Comparison of ENCODE assay signal across 19 cellular contexts in genomic region chr10:105706281-105707026, GRCh38.
"Had no signal": no experiment of that assay in that cellular context is flagged by ENCODE, and none has a peak within 500 bp of the region (broad histone marks: within the 10 kb centered on the region; RNA-seq: fewer than 3 reads in every experiment).

No MANE protein-coding gene starts in this region.

- H3K27me3 Mint-ChIP-seq: naive thymus-derived CD8-positive, alpha-beta T cell had no signal

- H3K27ac Mint-ChIP-seq: naive thymus-derived CD8-positive, alpha-beta T cell had no signal

- H3K9me3 ChIP-seq: sigmoid colon, thyroid gland, vagina had no signal

- H3K36me3 ChIP-seq: heart right ventricle, left ventricle myocardium inferior, right atrium auricular region, sigmoid colon, suprapubic skin, thyroid gland, upper lobe of left lung, vagina had no signal

- H3K4me1 Mint-ChIP-seq: naive thymus-derived CD8-positive, alpha-beta T cell had no signal

- DNase-seq: effector CD8-positive, alpha-beta T cell; heart right ventricle; islet precursor cell; left ventricle myocardium inferior; mammary epithelial cell; naive thymus-derived CD8-positive, alpha-beta T cell; sigmoid colon; stimulated activated CD4-positive, alpha-beta T cell treated with anti-CD3 and anti-CD28 coated beads, Interleukin-12 subunit alpha, Interleukin-12 subunit beta, amount 100 ng/mL, for 4 hours; stimulated activated naive CD4-positive, alpha-beta T cell treated with Interleukin-2 at 50 U/mL for 16 hours; thyroid gland; upper lobe of left lung had no signal

- FAIRE-seq: frontal cortex had no signal

- H3K27me3 ChIP-seq: heart right ventricle, right atrium auricular region, sigmoid colon, suprapubic skin, thyroid gland, upper lobe of left lung, vagina had no signal

- H3K27ac ChIP-seq: coronary artery, heart right ventricle, left ventricle myocardium inferior, right atrium auricular region, sigmoid colon, skin epidermis, suprapubic skin, thyroid gland, upper lobe of left lung, vagina had no signal

- H3K36me3 Mint-ChIP-seq: naive thymus-derived CD8-positive, alpha-beta T cell had no signal

- H3K4me3 ChIP-seq: coronary artery, heart right ventricle, left ventricle myocardium inferior, right atrium auricular region, sigmoid colon, skin epidermis, suprapubic skin, thyroid gland, upper lobe of left lung, vagina had no signal

- H3K4me3 Mint-ChIP-seq: naive thymus-derived CD8-positive, alpha-beta T cell; neural crest cell had no signal

- H3K4me1 ChIP-seq: heart right ventricle, left ventricle myocardium inferior, right atrium auricular region, sigmoid colon, suprapubic skin, thyroid gland, upper lobe of left lung, vagina had no signal

- ATAC-seq: esophagus mucosa; heart right ventricle; naive thymus-derived CD8-positive, alpha-beta T cell had no signal
